In the genomic region with DNA sequence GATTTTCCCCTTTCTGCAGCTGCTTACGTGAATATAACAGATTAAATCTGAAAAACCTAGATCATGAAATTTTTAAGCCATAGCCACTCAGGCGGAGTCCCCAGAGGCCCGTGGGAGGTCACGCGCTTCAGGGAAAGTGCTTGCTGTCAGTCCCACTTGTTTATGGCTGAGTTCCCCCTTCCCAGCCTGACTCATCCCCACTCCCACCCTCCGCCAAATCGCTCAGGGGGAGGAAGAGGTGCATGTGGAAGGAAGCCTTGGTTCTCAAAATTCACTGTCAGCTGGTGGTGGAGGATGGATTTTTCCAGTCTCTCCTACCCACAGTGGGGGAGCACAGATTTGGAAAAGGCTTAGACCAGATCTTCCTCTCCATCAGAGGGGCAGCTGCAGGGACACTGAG, we compare ENCODE assay signal across 15 cellular contexts.
DNase-seq lines count a peak whose midpoint lies in the region; ATAC-seq, FAIRE-seq and TF ChIP-seq lines count a peak whose summit lies in the region.
"Had no signal": no experiment of that assay in that cellular context is flagged by ENCODE, and none has a peak within 500 bp of the region (broad histone marks: within the 10 kb centered on the region; RNA-seq: fewer than 3 reads in every experiment).

No MANE protein-coding gene starts in this region.

- TF ChIP-seq CTCF in A673 (conservative IDR thresholded peaks at IDR 0.05; ENCODE audit: low read depth, low read length) (no peak), stomach (IDR thresholded peaks at IDR 0.05) (no peak), kidney (IDR thresholded peaks at IDR 0.05; ENCODE audit: borderline replicate concordance, extremely low read depth, insufficient read depth) (no peak)

- in situ Hi-C loops in G401 (cut with HindIII; ENCODE audit: low sequenced_read_pairs), result no loop called here

- peaks cover 18% of the 10 kb centered on the region for H3K4me1 ChIP-seq in A673 (ENCODE audit: insufficient read depth, low read length, poor library complexity, severe bottlenecking)
- no peaks in the 10 kb centered on the region for H3K4me1 ChIP-seq in stomach
- H3K4me1 ChIP-seq in kidney (ENCODE audit: control insufficient read depth in 1 of 2, insufficient read depth in 1 of 2, low read depth in 1 of 2, low read length in 2 of 2), result peaks cover 0 to 7% of the 10 kb centered on the region in 2 donors

- no peak for TF ChIP-seq EP300 in stomach (IDR thresholded peaks at IDR 0.05)

- no peaks in the 10 kb centered on the region for H3K36me3 ChIP-seq in A673 (ENCODE audit: insufficient read depth, low read length, poor library complexity, severe bottlenecking)
- no peaks in the 10 kb centered on the region for H3K36me3 ChIP-seq in stomach
- no peaks in the 10 kb centered on the region for H3K36me3 ChIP-seq in kidney (ENCODE audit: control insufficient read depth in 1 of 2, insufficient read depth in 2 of 2, low read length in 2 of 2)

- CTCF ChIA-PET in A673 (lab: Charles Lee), result no interaction called here

- no peak for TF ChIP-seq POLR2A in stomach (IDR thresholded peaks at IDR 0.05)

- 71 to 82% (median 74%) methylated on average over 7 of the region's 7 CpGs for WGBS in stomach, 5 donors

- POLR2A ChIA-PET in A673 (lab: Charles Lee; ENCODE audit: low non-redundant PET), result no interaction called here

- no peaks in the 10 kb centered on the region for H3K27me3 ChIP-seq in A673 (replicated peaks; ENCODE audit: insufficient read depth, low read depth, low read length, poor library complexity)
- H3K27me3 ChIP-seq in stomach, result no peaks in the 10 kb centered on the region

- DNase-seq in A673 (ENCODE audit: low spot score) (peak; percentile 33), G401 (ENCODE audit: low spot score) (peak; percentile 79), cerebellar cortex (ENCODE audit: low spot score) (peak; percentile 74), nucleus accumbens (lab: John Stamatoyannopoulos, UW) (peak in 33 of 56 donors; percentile 22 to 85 (median 48)), left colon (no peak), stomach (no peak), kidney (no peak)
- DNase-seq: DMS53, GOT3, KG1, NCI-H1694 treated with DMSO at 0.1 percent for 48 hours, NCI-H446 treated with DMSO at 0.1 percent for 48 hours had no signal

- ATAC-seq in left colon, result no peak
- ATAC-seq: activated naive CD4-positive, alpha-beta T cell treated with anti-CD3 and anti-CD28 coated beads, Interleukin-2, amount 50 U/mL, for 72 hours had no signal

- H3K9me3 ChIP-seq in A673 (ENCODE audit: low read depth, low read length, poor library complexity, severe bottlenecking) (no peaks in the 10 kb centered on the region), stomach (no peaks in the 10 kb centered on the region), kidney (ENCODE audit: control insufficient read depth in 1 of 2, low read length in 2 of 2) (no peaks in the 10 kb centered on the region)

- FAIRE-seq in kidney (lab: Jason Lieb, UNC), result no peak
- FAIRE-seq: endometrium had no signal

- intact Hi-C loops in A673 (cut with micrococcal nuclease; ENCODE audit: unreplicated experiment) (no loop called here), left colon (cut with DNase I, micrococcal nuclease) (no loop called here), stomach (cut with DNase I; ENCODE audit: low total_unique reads) (no loop called here), kidney (cut with DNase I) (no loop called here)

- H3K27ac ChIP-seq in A673 (ENCODE audit: low read depth, low read length, poor library complexity, severe bottlenecking), result no peak overlapping the region
- no peak overlapping the region for H3K27ac ChIP-seq in stomach
- H3K27ac ChIP-seq in kidney (ENCODE audit: low read depth in 2 of 2, low read length in 2 of 2), result no peak overlapping the region
- H3K27ac ChIP-seq: coronary artery had no signal

- no TSS peak for BruUV-seq in A673 (replicated peaks; lab: Mats Ljungman, UMichigan)

- H3K9ac ChIP-seq in kidney (ENCODE audit: low read length in 2 of 2), result no peak overlapping the region

- H3K4me3 ChIP-seq in A673 (ENCODE audit: low read depth, low read length, poor library complexity, severe bottlenecking) (no peak overlapping the region), stomach (no peak overlapping the region), kidney (ENCODE audit: low read length in 2 of 2) (no peak overlapping the region)
- H3K4me3 ChIP-seq: coronary artery had no signal

Comparison
In these comparisons a context has a peak if more than half of its experiments do, and no peak if none do; other contexts are left out.
1. DNase-seq: peak in A673 (single experiment), G401 (single experiment), cerebellar cortex (single experiment) and nucleus accumbens (33 of 56); none in left colon (0 of 2), stomach (single experiment) and kidney (single experiment).